In the genomic region with DNA sequence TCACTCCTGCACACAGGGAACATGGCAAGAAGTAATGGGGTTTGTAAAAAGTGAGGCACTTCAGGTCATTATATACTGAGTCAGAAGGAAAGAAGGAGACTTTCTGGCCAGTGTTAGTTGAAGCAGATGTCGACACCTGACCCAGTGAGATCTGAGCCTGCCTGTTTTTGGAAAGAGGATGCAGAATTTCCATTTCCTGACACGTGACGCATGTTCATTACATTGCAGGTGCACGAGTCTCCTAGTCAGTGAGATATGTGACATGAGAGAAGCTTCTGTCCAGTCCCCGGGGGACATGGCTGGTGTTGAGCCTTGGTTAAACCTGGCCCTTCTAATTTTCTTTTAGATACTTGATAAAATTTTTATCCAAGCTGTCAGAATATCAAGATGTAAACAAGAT, we compare ENCODE assay signal across 26 cellular contexts.
"Had no signal": no experiment of that assay in that cellular context is flagged by ENCODE, and none has a peak within 500 bp of the region (broad histone marks: within the 10 kb centered on the region; RNA-seq: fewer than 3 reads in every experiment).

No MANE protein-coding gene starts in this region.

- H3K4me2 ChIP-seq: smooth muscle cell had no signal

- H3K36me3 ChIP-seq: ovary, right lobe of liver had no signal

- H3K27me3 ChIP-seq: left lung, ovary, right atrium auricular region, right lobe of liver, stomach, testis, thyroid gland, transverse colon, upper lobe of left lung, vagina had no signal

- H3K9me3 ChIP-seq: lower lobe of right lung, ovary, right lobe of liver, testis, thyroid gland, transverse colon, upper lobe of left lung, vagina had no signal

- DNase-seq: immature natural killer cell; kidney; left colon; left lung; lower lobe of right lung; mammary epithelial cell; mesenchymal stem cell; naive B cell; natural killer cell; nephron progenitor cell; ovary; right lobe of liver; stimulated activated CD4-positive, alpha-beta T cell treated with anti-CD3 and anti-CD28 coated beads, Interleukin-1b, Interleukin-23, amount 100 ng/mL, for 48 hours; stimulated activated CD4-positive, alpha-beta T cell treated with anti-CD3 and anti-CD28 coated beads, Interleukin-2, amount 100 ng/mL, for 48 hours; stimulated activated CD4-positive, alpha-beta T cell treated with anti-CD3 and anti-CD28 coated beads, Interleukin-4, amount 100 ng/mL, for 4 hours; stimulated activated CD8-positive, alpha-beta memory T cell treated with anti-CD3 and anti-CD28 coated beads, Interleukin-4, amount 100 ng/mL, for 48 hours; stimulated activated naive B cell treated with anti-CD40 and anti-IgM and Interleukin-4, amounts not matched to agents 10 μg/mL and 1 μg/mL and 100 μg/mL, for 72 hours; stimulated activated naive CD8-positive, alpha-beta T cell treated with anti-CD3 and anti-CD28 coated beads, Interleukin-15, Interleukin-2, amounts not matched to agents 100 U/mL and 50 U/mL, for 24 hours; stomach; testis; thyroid gland; transverse colon; upper lobe of left lung had no signal

- H3K4me3 ChIP-seq: left lung, lower lobe of right lung, ovary, right atrium auricular region, right lobe of liver, smooth muscle cell, stomach, testis, thyroid gland, transverse colon, upper lobe of left lung, vagina had no signal

- H3K4me1 ChIP-seq: left lung, lower lobe of right lung, right atrium auricular region, right lobe of liver, stomach, testis, thyroid gland, transverse colon, upper lobe of left lung, vagina had no signal

- ATAC-seq: left colon; left lung; lower lobe of right lung; natural killer cell; right lobe of liver; stimulated activated naive B cell treated with anti-CD40 and anti-IgM and Interleukin-4, amounts not matched to agents 10 μg/mL and 1 μg/mL and 100 μg/mL, for 72 hours; stimulated activated naive CD8-positive, alpha-beta T cell treated with anti-CD3 and anti-CD28 coated beads, Interleukin-15, Interleukin-2, amounts not matched to agents 100 U/mL and 50 U/mL, for 24 hours had no signal

- H3K27ac ChIP-seq: left lung, lower lobe of right lung, ovary, right atrium auricular region, right lobe of liver, stomach, testis, thyroid gland, transverse colon, upper lobe of left lung, vagina had no signal
